Comparison of ENCODE assay signal across 33 cellular contexts in the genomic region with DNA sequence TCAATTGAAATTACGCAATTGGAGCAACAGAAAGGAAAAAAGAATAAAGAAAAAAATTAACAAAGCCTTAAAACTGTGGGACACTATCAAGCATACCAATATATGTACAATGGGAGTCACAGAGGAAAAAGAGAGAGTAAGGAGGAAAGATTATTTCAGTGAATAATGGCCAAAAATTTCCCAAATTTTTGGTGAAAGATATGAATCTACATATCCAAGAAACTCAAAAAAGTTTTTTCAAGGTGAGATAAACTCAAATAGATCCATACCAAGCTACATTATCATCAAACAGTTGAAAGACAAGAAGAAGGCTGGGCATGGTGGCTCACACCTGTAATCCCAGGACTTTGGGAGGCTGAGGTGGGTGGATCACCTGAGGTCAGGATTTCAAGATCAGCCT.
"Had no signal": no experiment of that assay in that cellular context is flagged by ENCODE, and none has a peak within 500 bp of the region (broad histone marks: within the 10 kb centered on the region; RNA-seq: fewer than 3 reads in every experiment).

No MANE protein-coding gene starts in this region.

- H3K36me3 ChIP-seq: adrenal gland, ascending aorta, brain microvascular endothelial cell, breast epithelium, cardiac muscle cell had no signal

- FAIRE-seq: astrocyte, bronchial epithelial cell had no signal

- H3K9me3 ChIP-seq: adrenal gland, body of pancreas had no signal

- H3K27me3 ChIP-seq: adrenal gland, ascending aorta, body of pancreas, brain microvascular endothelial cell, breast epithelium, cardiac muscle cell had no signal

- ATAC-seq: activated naive CD4-positive, alpha-beta T cell treated with anti-CD3 and anti-CD28 coated beads, Interleukin-2, amount 50 U/mL, for 72 hours; activated naive CD8-positive, alpha-beta T cell treated with anti-CD3 and anti-CD28 coated beads, Interleukin-2, amount 50 U/mL, for 24 hours; activated T-cell treated with anti-CD3 and anti-CD28 coated beads, Interleukin-2, amount 50 U/mL, for 4 hours; activated T-cell treated with anti-CD3 and anti-CD28 coated beads, Interleukin-2, amount 50 U/mL, for 72 hours; activated T-helper 17 cell treated with anti-CD3 and anti-CD28 coated beads, Interleukin-2, amount 50 U/mL, for 72 hours; body of pancreas had no signal

- H3K4me1 ChIP-seq: adrenal gland, ascending aorta, body of pancreas, breast epithelium had no signal

- H3K27ac ChIP-seq: adrenal gland, ascending aorta, body of pancreas, brain microvascular endothelial cell, breast epithelium, cardiac muscle cell had no signal

- DNase-seq: activated effector memory CD4-positive, alpha-beta T cell treated with anti-CD3 and anti-CD28 coated beads, Interleukin-2, amount 50 U/mL, for 16 hours; activated effector memory CD4-positive, alpha-beta T cell treated with Interleukin-2 at 50 U/mL for 16 hours; activated gamma-delta T cell; activated gamma-delta T cell treated with Interleukin-2 at 50 U/mL for 16 hours; activated naive CD4-positive, alpha-beta T cell; activated naive CD4-positive, alpha-beta T cell treated with anti-CD3 and anti-CD28 coated beads for 36 hours; activated naive CD4-positive, alpha-beta T cell treated with anti-CD3 and anti-CD28 coated beads, Interleukin-2, amount 10 ng/mL, durations not matched to agents 7 days and 5 days; activated naive CD4-positive, alpha-beta T cell treated with anti-CD3 and anti-CD28 coated beads, Interleukin-2, amount 50 U/mL, for 16 hours; activated naive CD4-positive, alpha-beta T cell treated with Interleukin-2 at 50 U/mL for 16 hours; activated naive CD8-positive, alpha-beta T cell treated with anti-CD3 and anti-CD28 coated beads for 36 hours; activated naive CD8-positive, alpha-beta T cell treated with anti-CD3 and anti-CD28 coated beads, Interleukin-2, amount 10 ng/mL, durations not matched to agents 7 days and 5 days; activated naive CD8-positive, alpha-beta T cell treated with anti-CD3 and anti-CD28 coated beads, Interleukin-2, amount 50 U/mL, for 24 hours; activated T-cell treated with anti-CD3 and anti-CD28 coated beads, Interleukin-2, amount 50 U/mL, for 1 hour; activated T-cell treated with anti-CD3 and anti-CD28 coated beads, Interleukin-2, amount 50 U/mL, for 24 hours; activated T-cell treated with anti-CD3 and anti-CD28 coated beads, Interleukin-2, amount 50 U/mL, for 4 hours; activated T-cell treated with anti-CD3 and anti-CD28 coated beads, Interleukin-2, amount 50 U/mL, for 48 hours; activated T-cell treated with anti-CD3 and anti-CD28 coated beads, Interleukin-2, amount 50 U/mL, for 72 hours; amniotic stem cell; amygdala; anterior cingulate cortex; body of pancreas; brain microvascular endothelial cell; caudate nucleus; central memory CD4-positive, alpha-beta T cell; cerebellar nuclear complex had no signal

- H3K4me3 ChIP-seq: adrenal gland, ascending aorta, body of pancreas, breast epithelium, cardiac muscle cell had no signal
